23 cellular contexts compared by ENCODE assay signal in the genomic region with DNA sequence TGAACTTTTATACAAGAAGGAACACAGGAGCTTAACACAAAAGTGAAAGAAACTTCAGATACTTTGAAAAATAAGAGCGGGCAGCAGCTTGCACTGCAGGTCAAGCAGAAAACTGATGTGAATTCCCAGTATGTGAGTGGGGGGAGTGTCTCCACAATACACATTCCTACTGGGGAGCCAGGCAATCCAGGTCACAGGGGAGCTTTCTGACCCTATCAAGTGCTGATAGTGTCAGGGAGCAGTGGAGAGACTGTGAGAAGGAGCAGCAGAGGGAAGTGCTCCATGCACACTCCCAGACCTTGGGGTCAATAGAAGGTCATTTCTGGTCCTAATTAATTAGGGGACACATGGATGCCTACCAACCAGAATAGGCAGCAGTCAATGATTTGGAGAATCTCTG.
"Had no signal": no experiment of that assay in that cellular context is flagged by ENCODE, and none has a peak within 500 bp of the region (broad histone marks: within the 10 kb centered on the region; RNA-seq: fewer than 3 reads in every experiment).

No MANE protein-coding gene starts in this region.

- H3K4me3 ChIP-seq: coronary artery, heart left ventricle, lung, psoas muscle, right atrium auricular region, suprapubic skin, tibial artery, upper lobe of left lung, uterus had no signal

- H3K27ac Mint-ChIP-seq: immature natural killer cell; naive B cell; nephron; stimulated activated effector memory CD8-positive, alpha-beta T cell treated with anti-CD3 and anti-CD28 coated beads, Interleukin-12 subunit alpha, Interleukin-12 subunit beta, amount 100 ng/mL, for 72 hours had no signal

- H3K36me3 ChIP-seq: heart left ventricle, neutrophil, right atrium auricular region, upper lobe of left lung, uterus had no signal

- H3K4me1 Mint-ChIP-seq: nephron had no signal

- ATAC-seq: heart left ventricle; left cardiac atrium; left ventricle myocardium superior; psoas muscle; stimulated activated effector memory CD8-positive, alpha-beta T cell treated with anti-CD3 and anti-CD28 coated beads, Interleukin-12 subunit alpha, Interleukin-12 subunit beta, amount 100 ng/mL, for 72 hours; stimulated activated naive CD8-positive, alpha-beta T cell treated with anti-CD3 and anti-CD28 coated beads, Interleukin-15, Interleukin-2, amounts not matched to agents 100 U/mL and 50 U/mL, for 24 hours had no signal

- H3K27ac ChIP-seq: coronary artery, heart left ventricle, neutrophil, psoas muscle, right atrium auricular region, suprapubic skin, tibial artery, upper lobe of left lung, uterus had no signal

- H3K4me1 ChIP-seq: heart left ventricle, psoas muscle, right atrium auricular region, suprapubic skin, tibial artery, upper lobe of left lung, uterus had no signal

- DNase-seq: effector CD4-positive, alpha-beta T cell; heart left ventricle; hypothalamus; immature natural killer cell; kidney; left cardiac atrium; left ventricle myocardium superior; mesenchymal stem cell; naive B cell; psoas muscle; small intestine; stimulated activated CD4-positive, alpha-beta T cell treated with anti-CD3 and anti-CD28 coated beads, Interleukin-2, amount 100 ng/mL, for 48 hours; stimulated activated naive CD8-positive, alpha-beta T cell treated with anti-CD3 and anti-CD28 coated beads, Interleukin-15, Interleukin-2, amounts not matched to agents 100 U/mL and 50 U/mL, for 24 hours; tibial artery; upper lobe of left lung; uterus had no signal

- H3K27me3 Mint-ChIP-seq: naive B cell had no signal

- H3K36me3 Mint-ChIP-seq: stimulated activated effector memory CD8-positive, alpha-beta T cell treated with anti-CD3 and anti-CD28 coated beads, Interleukin-12 subunit alpha, Interleukin-12 subunit beta, amount 100 ng/mL, for 72 hours had no signal

- H3K27me3 ChIP-seq: heart left ventricle, neutrophil, right atrium auricular region, suprapubic skin, tibial artery, upper lobe of left lung, uterus had no signal

- H3K4me3 Mint-ChIP-seq: immature natural killer cell; nephron; stimulated activated effector memory CD8-positive, alpha-beta T cell treated with anti-CD3 and anti-CD28 coated beads, Interleukin-12 subunit alpha, Interleukin-12 subunit beta, amount 100 ng/mL, for 72 hours had no signal
